ENCODE assay signal across 2 cellular contexts in the genomic region with DNA sequence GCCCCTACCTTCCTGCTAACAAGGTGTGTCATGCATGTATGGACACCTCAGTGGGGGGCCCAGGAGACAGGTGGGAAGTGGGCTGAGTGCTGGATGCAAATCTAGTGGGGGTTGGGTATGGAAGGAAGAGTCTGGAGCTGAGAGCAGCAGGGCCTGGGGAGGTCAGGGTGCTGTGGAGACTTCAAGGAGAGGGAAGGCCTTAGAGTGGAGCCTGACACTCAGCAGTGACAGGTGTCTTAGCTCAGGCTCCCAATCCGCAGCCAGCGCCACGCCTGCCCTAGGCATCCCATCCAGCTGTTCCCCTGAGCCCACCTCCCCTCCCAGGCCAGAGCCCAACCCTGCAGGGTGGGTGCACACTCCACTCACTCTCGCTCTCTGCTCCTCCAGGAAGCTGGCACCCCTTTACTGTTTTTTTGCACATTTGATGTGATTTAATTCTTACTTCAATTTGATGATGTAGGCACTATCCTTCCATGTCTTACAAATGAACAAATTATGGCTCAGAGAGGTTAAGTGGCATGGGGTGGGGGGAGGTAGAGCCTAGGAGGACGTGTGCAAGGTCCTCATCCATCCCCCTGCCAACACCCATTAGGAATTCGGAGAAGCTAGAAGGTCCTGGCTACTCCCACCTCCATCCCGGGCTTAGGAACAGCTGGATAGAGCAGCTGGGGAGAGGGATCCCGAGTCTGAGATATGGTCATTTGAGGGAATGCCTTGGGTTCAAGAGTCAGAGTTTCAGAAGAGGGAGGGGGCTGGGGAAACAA.
TF ChIP-seq lines count a peak whose summit lies in the region.

No MANE protein-coding gene starts in this region.

TF ChIP-seq in SK-N-SH, 30 proteins besides CTCF, POLR2A, EP300 and RAD21:
- TF ChIP-seq NRF1 (IDR thresholded peaks at IDR 0.05; ENCODE audit: low read depth, low read length) = no peak
- no peak for TF ChIP-seq MEF2A (IDR thresholded peaks at IDR 0.05; ENCODE audit: borderline replicate concordance, low read depth)
- TF ChIP-seq ELF1 (IDR thresholded peaks at IDR 0.05) = no peak
- no peak for TF ChIP-seq FOXJ3 (CRISPR knock-in tag; IDR thresholded peaks at IDR 0.05)
- TF ChIP-seq RCOR1 (IDR thresholded peaks at IDR 0.05; ENCODE audit: low read length) = no peak
- no peak for TF ChIP-seq TAF1 (IDR thresholded peaks at IDR 0.05; ENCODE audit: borderline replicate concordance, low read depth, low read length)
- TF ChIP-seq POLR2AphosphoS5 (IDR thresholded peaks at IDR 0.05; ENCODE audit: low read depth, low read length) = no peak
- TF ChIP-seq NFIC (IDR thresholded peaks at IDR 0.05; ENCODE audit: borderline replicate concordance) = no peak
- TF ChIP-seq, protein P1, sequence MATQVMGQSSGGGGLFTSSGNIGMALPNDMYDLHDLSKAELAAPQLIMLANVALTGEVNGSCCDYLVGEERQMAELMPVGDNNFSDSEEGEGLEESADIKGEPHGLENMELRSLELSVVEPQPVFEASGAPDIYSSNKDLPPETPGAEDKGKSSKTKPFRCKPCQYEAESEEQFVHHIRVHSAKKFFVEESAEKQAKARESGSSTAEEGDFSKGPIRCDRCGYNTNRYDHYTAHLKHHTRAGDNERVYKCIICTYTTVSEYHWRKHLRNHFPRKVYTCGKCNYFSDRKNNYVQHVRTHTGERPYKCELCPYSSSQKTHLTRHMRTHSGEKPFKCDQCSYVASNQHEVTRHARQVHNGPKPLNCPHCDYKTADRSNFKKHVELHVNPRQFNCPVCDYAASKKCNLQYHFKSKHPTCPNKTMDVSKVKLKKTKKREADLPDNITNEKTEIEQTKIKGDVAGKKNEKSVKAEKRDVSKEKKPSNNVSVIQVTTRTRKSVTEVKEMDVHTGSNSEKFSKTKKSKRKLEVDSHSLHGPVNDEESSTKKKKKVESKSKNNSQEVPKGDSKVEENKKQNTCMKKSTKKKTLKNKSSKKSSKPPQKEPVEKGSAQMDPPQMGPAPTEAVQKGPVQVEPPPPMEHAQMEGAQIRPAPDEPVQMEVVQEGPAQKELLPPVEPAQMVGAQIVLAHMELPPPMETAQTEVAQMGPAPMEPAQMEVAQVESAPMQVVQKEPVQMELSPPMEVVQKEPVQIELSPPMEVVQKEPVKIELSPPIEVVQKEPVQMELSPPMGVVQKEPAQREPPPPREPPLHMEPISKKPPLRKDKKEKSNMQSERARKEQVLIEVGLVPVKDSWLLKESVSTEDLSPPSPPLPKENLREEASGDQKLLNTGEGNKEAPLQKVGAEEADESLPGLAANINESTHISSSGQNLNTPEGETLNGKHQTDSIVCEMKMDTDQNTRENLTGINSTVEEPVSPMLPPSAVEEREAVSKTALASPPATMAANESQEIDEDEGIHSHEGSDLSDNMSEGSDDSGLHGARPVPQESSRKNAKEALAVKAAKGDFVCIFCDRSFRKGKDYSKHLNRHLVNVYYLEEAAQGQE (IDR thresholded peaks at IDR 0.05; ENCODE audit: low read depth, low read length) = no peak
- TF ChIP-seq, protein P2, sequence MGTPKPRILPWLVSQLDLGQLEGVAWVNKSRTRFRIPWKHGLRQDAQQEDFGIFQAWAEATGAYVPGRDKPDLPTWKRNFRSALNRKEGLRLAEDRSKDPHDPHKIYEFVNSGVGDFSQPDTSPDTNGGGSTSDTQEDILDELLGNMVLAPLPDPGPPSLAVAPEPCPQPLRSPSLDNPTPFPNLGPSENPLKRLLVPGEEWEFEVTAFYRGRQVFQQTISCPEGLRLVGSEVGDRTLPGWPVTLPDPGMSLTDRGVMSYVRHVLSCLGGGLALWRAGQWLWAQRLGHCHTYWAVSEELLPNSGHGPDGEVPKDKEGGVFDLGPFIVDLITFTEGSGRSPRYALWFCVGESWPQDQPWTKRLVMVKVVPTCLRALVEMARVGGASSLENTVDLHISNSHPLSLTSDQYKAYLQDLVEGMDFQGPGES (IDR thresholded peaks at IDR 0.05; ENCODE audit: low read depth, low read length) = no peak
- TF ChIP-seq EZH2phosphoT487 (IDR thresholded peaks at IDR 0.05; ENCODE audit: borderline replicate concordance, low read depth) = no peak
- TF ChIP-seq, protein P3, sequence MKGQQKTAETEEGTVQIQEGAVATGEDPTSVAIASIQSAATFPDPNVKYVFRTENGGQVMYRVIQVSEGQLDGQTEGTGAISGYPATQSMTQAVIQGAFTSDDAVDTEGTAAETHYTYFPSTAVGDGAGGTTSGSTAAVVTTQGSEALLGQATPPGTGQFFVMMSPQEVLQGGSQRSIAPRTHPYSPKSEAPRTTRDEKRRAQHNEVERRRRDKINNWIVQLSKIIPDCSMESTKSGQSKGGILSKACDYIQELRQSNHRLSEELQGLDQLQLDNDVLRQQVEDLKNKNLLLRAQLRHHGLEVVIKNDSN (IDR thresholded peaks at IDR 0.05; ENCODE audit: borderline replicate concordance, low read depth) = no peak
- no peak for TF ChIP-seq YY1 (IDR thresholded peaks at IDR 0.05; ENCODE audit: low read depth)
- TF ChIP-seq, protein P4, sequence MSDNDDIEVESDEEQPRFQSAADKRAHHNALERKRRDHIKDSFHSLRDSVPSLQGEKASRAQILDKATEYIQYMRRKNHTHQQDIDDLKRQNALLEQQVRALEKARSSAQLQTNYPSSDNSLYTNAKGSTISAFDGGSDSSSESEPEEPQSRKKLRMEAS (IDR thresholded peaks at IDR 0.05; ENCODE audit: low read depth) = no peak
- no peak for TF ChIP-seq CHD2 (IDR thresholded peaks at IDR 0.05; ENCODE audit: low read length, partially characterized antibody)
- no peak for TF ChIP-seq RXRA (IDR thresholded peaks at IDR 0.05; ENCODE audit: borderline replicate concordance, low read depth)
- TF ChIP-seq TCF12 (IDR thresholded peaks at IDR 0.05) = no peak
- no peak for TF ChIP-seq MXI1 (IDR thresholded peaks at IDR 0.05; ENCODE audit: low read depth, low read length)
- TF ChIP-seq FOXM1 (IDR thresholded peaks at IDR 0.05; ENCODE audit: low read depth) = no peak

TF ChIP-seq in SK-N-SH treated with all-trans-retinoic acid at 6 μM for 48 hours, 23 proteins besides CTCF, POLR2A, EP300 and RAD21:
- TF ChIP-seq ZC3H10 (CRISPR knock-in tag; IDR thresholded peaks at IDR 0.05) (no peak), SNAI2 (CRISPR knock-in tag; IDR thresholded peaks at IDR 0.05) (no peak), ZNF70 (CRISPR knock-in tag; IDR thresholded peaks at IDR 0.05) (no peak), PPARA (CRISPR knock-in tag; IDR thresholded peaks at IDR 0.05; ENCODE audit: borderline replicate concordance) (no peak), BACH2 (CRISPR knock-in tag; IDR thresholded peaks at IDR 0.05; ENCODE audit: borderline replicate concordance) (no peak), GLIS3 (CRISPR knock-in tag; IDR thresholded peaks at IDR 0.05) (no peak), ZNF8 (CRISPR knock-in tag; IDR thresholded peaks at IDR 0.05) (no peak), ARNTL (CRISPR knock-in tag; IDR thresholded peaks at IDR 0.05; ENCODE audit: borderline replicate concordance, low read depth) (no peak), ZFP3 (CRISPR knock-in tag; IDR thresholded peaks at IDR 0.05) (no peak), CSDC2 (CRISPR knock-in tag; IDR thresholded peaks at IDR 0.05) (no peak), TCF4 (CRISPR knock-in tag; IDR thresholded peaks at IDR 0.05; ENCODE audit: borderline replicate concordance) (no peak), ESRRG (CRISPR knock-in tag; IDR thresholded peaks at IDR 0.05) (no peak), TOX (CRISPR knock-in tag; IDR thresholded peaks at IDR 0.05; ENCODE audit: borderline replicate concordance) (no peak), OSR1 (CRISPR knock-in tag; IDR thresholded peaks at IDR 0.05) (no peak)
- TF ChIP-seq, protein P5, sequence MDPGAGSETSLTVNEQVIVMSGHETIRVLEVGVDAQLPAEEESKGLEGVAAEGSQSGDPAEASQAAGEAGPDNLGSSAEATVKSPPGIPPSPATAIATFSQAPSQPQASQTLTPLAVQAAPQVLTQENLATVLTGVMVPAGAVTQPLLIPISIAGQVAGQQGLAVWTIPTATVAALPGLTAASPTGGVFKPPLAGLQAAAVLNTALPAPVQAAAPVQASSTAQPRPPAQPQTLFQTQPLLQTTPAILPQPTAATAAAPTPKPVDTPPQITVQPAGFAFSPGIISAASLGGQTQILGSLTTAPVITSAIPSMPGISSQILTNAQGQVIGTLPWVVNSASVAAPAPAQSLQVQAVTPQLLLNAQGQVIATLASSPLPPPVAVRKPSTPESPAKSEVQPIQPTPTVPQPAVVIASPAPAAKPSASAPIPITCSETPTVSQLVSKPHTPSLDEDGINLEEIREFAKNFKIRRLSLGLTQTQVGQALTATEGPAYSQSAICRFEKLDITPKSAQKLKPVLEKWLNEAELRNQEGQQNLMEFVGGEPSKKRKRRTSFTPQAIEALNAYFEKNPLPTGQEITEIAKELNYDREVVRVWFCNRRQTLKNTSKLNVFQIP (CRISPR knock-in tag; IDR thresholded peaks at IDR 0.05; ENCODE audit: borderline replicate concordance, low read depth) = no peak
- TF ChIP-seq, protein P6, sequence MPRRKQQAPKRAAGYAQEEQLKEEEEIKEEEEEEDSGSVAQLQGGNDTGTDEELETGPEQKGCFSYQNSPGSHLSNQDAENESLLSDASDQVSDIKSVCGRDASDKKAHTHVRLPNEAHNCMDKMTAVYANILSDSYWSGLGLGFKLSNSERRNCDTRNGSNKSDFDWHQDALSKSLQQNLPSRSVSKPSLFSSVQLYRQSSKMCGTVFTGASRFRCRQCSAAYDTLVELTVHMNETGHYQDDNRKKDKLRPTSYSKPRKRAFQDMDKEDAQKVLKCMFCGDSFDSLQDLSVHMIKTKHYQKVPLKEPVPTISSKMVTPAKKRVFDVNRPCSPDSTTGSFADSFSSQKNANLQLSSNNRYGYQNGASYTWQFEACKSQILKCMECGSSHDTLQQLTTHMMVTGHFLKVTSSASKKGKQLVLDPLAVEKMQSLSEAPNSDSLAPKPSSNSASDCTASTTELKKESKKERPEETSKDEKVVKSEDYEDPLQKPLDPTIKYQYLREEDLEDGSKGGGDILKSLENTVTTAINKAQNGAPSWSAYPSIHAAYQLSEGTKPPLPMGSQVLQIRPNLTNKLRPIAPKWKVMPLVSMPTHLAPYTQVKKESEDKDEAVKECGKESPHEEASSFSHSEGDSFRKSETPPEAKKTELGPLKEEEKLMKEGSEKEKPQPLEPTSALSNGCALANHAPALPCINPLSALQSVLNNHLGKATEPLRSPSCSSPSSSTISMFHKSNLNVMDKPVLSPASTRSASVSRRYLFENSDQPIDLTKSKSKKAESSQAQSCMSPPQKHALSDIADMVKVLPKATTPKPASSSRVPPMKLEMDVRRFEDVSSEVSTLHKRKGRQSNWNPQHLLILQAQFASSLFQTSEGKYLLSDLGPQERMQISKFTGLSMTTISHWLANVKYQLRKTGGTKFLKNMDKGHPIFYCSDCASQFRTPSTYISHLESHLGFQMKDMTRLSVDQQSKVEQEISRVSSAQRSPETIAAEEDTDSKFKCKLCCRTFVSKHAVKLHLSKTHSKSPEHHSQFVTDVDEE (CRISPR knock-in tag; IDR thresholded peaks at IDR 0.05) = no peak
- TF ChIP-seq, protein P7, sequence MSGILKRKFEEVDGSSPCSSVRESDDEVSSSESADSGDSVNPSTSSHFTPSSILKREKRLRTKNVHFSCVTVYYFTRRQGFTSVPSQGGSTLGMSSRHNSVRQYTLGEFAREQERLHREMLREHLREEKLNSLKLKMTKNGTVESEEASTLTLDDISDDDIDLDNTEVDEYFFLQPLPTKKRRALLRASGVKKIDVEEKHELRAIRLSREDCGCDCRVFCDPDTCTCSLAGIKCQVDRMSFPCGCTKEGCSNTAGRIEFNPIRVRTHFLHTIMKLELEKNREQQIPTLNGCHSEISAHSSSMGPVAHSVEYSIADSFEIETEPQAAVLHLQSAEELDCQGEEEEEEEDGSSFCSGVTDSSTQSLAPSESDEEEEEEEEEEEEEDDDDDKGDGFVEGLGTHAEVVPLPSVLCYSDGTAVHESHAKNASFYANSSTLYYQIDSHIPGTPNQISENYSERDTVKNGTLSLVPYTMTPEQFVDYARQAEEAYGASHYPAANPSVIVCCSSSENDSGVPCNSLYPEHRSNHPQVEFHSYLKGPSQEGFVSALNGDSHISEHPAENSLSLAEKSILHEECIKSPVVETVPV (CRISPR knock-in tag; IDR thresholded peaks at IDR 0.05) = no peak
